Comparison of ENCODE assay signal across 1 cellular context in the genomic region with DNA sequence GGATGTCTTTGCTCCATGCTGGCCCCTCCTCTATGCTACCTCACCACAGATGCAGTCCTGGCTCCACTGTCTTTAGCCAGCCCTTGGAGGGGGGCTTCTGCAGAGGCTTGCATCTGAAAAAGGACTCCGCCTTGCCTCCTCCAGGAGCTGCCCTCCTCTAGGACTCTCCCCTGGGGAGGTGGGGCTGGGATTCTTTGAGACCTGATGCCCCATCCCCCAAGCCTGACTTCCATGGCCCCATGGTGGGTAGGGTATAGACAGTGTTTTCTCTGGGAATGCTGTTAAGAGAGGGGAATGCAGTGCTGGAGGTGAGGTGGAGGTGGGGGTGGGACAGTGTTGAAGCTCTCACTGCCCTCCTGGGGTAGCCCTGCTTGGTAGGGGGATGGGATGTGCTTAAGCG.
A peak's percentile ranks its signal among the peaks of the same experiment; 100 is the strongest.
TF ChIP-seq lines count a peak whose summit lies in the region.

No MANE protein-coding gene starts in this region.

TF ChIP-seq in GM23338, 12 proteins besides CTCF, POLR2A, EP300 and RAD21:
- TF ChIP-seq, protein P1, sequence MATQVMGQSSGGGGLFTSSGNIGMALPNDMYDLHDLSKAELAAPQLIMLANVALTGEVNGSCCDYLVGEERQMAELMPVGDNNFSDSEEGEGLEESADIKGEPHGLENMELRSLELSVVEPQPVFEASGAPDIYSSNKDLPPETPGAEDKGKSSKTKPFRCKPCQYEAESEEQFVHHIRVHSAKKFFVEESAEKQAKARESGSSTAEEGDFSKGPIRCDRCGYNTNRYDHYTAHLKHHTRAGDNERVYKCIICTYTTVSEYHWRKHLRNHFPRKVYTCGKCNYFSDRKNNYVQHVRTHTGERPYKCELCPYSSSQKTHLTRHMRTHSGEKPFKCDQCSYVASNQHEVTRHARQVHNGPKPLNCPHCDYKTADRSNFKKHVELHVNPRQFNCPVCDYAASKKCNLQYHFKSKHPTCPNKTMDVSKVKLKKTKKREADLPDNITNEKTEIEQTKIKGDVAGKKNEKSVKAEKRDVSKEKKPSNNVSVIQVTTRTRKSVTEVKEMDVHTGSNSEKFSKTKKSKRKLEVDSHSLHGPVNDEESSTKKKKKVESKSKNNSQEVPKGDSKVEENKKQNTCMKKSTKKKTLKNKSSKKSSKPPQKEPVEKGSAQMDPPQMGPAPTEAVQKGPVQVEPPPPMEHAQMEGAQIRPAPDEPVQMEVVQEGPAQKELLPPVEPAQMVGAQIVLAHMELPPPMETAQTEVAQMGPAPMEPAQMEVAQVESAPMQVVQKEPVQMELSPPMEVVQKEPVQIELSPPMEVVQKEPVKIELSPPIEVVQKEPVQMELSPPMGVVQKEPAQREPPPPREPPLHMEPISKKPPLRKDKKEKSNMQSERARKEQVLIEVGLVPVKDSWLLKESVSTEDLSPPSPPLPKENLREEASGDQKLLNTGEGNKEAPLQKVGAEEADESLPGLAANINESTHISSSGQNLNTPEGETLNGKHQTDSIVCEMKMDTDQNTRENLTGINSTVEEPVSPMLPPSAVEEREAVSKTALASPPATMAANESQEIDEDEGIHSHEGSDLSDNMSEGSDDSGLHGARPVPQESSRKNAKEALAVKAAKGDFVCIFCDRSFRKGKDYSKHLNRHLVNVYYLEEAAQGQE (IDR thresholded peaks at IDR 0.05; ENCODE audit: unreplicated experiment): no peak
- TF ChIP-seq EZH2 (IDR thresholded peaks at IDR 0.05; ENCODE audit: low read depth, unreplicated experiment) (no peak), NANOG (IDR thresholded peaks at IDR 0.05; ENCODE audit: borderline replicate concordance) (no peak), ZNF331 (CRISPR knock-in tag; IDR thresholded peaks at IDR 0.05; ENCODE audit: low read depth) (no peak), CREB1 (CRISPR knock-in tag; IDR thresholded peaks at IDR 0.05; ENCODE audit: low read depth) (no peak; the same call in 1 of the 2 replicates), STAT1 (IDR thresholded peaks at IDR 0.05; ENCODE audit: unreplicated experiment) (no peak), POLR2AphosphoS5 (IDR thresholded peaks at IDR 0.05; ENCODE audit: low read depth) (peak; percentile 30; the same call in 1 of the 2 replicates), ZNF114 (CRISPR knock-in tag; IDR thresholded peaks at IDR 0.05) (no peak; the same call in 1 of the 2 replicates), EZH2phosphoT487 (IDR thresholded peaks at IDR 0.05; ENCODE audit: unreplicated experiment) (no peak), JUNB (IDR thresholded peaks at IDR 0.05; ENCODE audit: unreplicated experiment) (no peak)
- TF ChIP-seq, protein P2, sequence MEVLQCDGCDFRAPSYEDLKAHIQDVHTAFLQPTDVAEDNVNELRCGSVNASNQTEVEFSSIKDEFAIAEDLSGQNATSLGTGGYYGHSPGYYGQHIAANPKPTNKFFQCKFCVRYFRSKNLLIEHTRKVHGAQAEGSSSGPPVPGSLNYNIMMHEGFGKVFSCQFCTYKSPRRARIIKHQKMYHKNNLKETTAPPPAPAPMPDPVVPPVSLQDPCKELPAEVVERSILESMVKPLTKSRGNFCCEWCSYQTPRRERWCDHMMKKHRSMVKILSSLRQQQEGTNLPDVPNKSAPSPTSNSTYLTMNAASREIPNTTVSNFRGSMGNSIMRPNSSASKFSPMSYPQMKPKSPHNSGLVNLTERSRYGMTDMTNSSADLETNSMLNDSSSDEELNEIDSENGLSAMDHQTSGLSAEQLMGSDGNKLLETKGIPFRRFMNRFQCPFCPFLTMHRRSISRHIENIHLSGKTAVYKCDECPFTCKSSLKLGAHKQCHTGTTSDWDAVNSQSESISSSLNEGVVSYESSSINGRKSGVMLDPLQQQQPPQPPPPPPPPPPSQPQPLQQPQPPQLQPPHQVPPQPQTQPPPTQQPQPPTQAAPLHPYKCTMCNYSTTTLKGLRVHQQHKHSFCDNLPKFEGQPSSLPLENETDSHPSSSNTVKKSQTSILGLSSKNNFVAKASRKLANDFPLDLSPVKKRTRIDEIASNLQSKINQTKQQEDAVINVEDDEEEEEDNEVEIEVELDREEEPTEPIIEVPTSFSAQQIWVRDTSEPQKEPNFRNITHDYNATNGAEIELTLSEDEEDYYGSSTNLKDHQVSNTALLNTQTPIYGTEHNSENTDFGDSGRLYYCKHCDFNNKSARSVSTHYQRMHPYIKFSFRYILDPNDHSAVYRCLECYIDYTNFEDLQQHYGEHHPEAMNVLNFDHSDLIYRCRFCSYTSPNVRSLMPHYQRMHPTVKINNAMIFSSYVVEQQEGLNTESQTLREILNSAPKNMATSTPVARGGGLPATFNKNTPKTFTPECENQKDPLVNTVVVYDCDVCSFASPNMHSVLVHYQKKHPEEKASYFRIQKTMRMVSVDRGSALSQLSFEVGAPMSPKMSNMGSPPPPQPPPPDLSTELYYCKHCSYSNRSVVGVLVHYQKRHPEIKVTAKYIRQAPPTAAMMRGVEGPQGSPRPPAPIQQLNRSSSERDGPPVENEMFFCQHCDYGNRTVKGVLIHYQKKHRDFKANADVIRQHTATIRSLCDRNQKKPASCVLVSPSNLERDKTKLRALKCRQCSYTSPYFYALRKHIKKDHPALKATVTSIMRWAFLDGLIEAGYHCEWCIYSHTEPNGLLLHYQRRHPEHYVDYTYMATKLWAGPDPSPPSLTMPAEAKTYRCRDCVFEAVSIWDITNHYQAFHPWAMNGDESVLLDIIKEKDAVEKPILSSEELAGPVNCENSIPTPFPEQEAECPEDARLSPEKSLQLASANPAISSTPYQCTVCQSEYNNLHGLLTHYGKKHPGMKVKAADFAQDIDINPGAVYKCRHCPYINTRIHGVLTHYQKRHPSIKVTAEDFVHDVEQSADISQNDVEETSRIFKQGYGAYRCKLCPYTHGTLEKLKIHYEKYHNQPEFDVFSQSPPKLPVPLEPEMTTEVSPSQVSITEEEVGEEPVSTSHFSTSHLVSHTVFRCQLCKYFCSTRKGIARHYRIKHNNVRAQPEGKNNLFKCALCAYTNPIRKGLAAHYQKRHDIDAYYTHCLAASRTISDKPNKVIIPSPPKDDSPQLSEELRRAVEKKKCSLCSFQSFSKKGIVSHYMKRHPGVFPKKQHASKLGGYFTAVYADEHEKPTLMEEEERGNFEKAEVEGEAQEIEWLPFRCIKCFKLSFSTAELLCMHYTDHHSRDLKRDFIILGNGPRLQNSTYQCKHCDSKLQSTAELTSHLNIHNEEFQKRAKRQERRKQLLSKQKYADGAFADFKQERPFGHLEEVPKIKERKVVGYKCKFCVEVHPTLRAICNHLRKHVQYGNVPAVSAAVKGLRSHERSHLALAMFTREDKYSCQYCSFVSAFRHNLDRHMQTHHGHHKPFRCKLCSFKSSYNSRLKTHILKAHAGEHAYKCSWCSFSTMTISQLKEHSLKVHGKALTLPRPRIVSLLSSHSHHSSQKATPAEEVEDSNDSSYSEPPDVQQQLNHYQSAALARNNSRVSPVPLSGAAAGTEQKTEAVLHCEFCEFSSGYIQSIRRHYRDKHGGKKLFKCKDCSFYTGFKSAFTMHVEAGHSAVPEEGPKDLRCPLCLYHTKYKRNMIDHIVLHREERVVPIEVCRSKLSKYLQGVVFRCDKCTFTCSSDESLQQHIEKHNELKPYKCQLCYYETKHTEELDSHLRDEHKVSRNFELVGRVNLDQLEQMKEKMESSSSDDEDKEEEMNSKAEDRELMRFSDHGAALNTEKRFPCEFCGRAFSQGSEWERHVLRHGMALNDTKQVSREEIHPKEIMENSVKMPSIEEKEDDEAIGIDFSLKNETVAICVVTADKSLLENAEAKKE (CRISPR knock-in tag; IDR thresholded peaks at IDR 0.05): 0 out of 2 replicates have a peak, but pooled peaks have one; percentile 42
- TF ChIP-seq, protein P3, sequence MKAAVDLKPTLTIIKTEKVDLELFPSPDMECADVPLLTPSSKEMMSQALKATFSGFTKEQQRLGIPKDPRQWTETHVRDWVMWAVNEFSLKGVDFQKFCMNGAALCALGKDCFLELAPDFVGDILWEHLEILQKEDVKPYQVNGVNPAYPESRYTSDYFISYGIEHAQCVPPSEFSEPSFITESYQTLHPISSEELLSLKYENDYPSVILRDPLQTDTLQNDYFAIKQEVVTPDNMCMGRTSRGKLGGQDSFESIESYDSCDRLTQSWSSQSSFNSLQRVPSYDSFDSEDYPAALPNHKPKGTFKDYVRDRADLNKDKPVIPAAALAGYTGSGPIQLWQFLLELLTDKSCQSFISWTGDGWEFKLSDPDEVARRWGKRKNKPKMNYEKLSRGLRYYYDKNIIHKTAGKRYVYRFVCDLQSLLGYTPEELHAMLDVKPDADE (IDR thresholded peaks at IDR 0.05): no peak
